In the genomic region with DNA sequence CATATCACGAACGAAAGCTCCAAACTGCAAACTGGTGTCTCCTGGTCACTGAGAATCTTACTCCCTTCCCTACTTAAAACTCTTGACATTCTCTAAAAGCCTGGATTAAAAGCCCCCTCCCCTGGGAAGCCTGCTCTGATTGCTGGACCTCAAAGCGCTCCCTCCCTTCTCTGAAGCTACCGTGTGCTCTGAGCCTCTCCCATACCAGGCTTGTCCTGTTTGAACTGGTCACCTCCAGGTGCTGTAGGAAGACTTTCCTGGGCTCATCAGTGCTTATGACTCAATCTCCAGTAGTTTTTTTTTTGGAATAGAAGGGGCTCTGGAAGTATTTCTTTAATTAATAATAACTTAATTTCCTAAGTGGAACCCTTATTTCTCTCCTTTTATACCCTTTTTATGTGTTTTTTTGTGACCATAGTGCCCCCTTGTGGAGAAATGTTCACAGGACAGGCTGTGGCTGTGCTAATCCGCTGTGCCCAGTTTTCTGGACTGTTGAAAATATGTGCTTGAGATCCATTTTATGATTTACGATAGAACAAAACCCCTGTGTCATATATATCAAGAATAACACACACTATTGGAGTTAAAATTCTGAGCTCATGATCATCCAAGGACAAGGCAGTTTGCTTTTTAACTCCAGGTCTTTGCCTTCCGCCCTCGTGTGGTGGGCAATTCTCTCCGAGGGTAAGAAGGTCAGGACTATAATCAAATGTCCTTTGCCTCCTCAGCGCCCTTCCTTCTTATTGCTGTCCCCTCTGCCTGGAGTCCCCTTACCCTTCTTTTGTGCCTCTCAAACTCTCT, we compare ENCODE assay signal across 8 cellular contexts. TPM values are rescaled to one million over a fixed set of nuclear protein-coding genes. Genes with fewer than 3 reads are reported as not detected.
DNase-seq lines count a peak whose midpoint lies in the region; ATAC-seq and TF ChIP-seq lines count a peak whose summit lies in the region.

No MANE protein-coding gene starts in this region.

- H3K27me3 ChIP-seq in RWPE2 (ENCODE audit: insufficient read depth, poor library complexity, severe bottlenecking) (no peaks in the 10 kb centered on the region), esophagus squamous epithelium (no peaks in the 10 kb centered on the region)

- TF ChIP-seq POLR2A in esophagus squamous epithelium (IDR thresholded peaks at IDR 0.05) = no peak

- 62 to 66% methylated on average over 9 to 10 of the region's 10 CpGs for WGBS in esophagus squamous epithelium, 2 donors

- intact Hi-C loops in esophagus squamous epithelium (cut with DNase I) = no loop called here

- peaks cover 60% of the 10 kb centered on the region for H3K36me3 Mint-ChIP-seq in nephron progenitor cell (ENCODE audit: low read depth)

- H3K4me3 ChIP-seq in RWPE2 (ENCODE audit: severe bottlenecking) (no peak overlapping the region), esophagus squamous epithelium (no peak overlapping the region)

- H3K4me1 ChIP-seq in RWPE2 (ENCODE audit: insufficient read depth, poor library complexity, severe bottlenecking) = no peaks in the 10 kb centered on the region
- H3K4me1 ChIP-seq in esophagus squamous epithelium = peaks cover 0 to 5% (median 0%) of the 10 kb centered on the region in 3 donors

- DNase-seq in stimulated activated CD4-positive, alpha-beta T cell treated with anti-CD3 and anti-CD28 coated beads, Interleukin-2, amount 100 ng/mL, for 24 hours = peak; percentile 17 to 23
- no peak for DNase-seq in stimulated activated CD4-positive, alpha-beta T cell treated with anti-CD3 and anti-CD28 coated beads, Interleukin-4, amount 100 ng/mL, for 1 hour
- no peak for DNase-seq in RWPE2 (ENCODE audit: low spot score)
- DNase-seq in esophagus squamous epithelium (lab: John Stamatoyannopoulos, UW) = no peak
- DNase-seq in nephron progenitor cell = peak; percentile 42

- TF ChIP-seq CTCF in RWPE2 (IDR thresholded peaks at IDR 0.05; ENCODE audit: poor library complexity, severe bottlenecking) (peak; percentile 68), esophagus squamous epithelium (IDR thresholded peaks at IDR 0.05) (peak; percentile 58 to 79 (median 66)), nephron progenitor cell (IDR thresholded peaks at IDR 0.05) (peak; percentile 80)

- H3K9me3 ChIP-seq in RWPE2 (ENCODE audit: severe bottlenecking) (no peaks in the 10 kb centered on the region), esophagus squamous epithelium (no peaks in the 10 kb centered on the region)

- H3K4me1 Mint-ChIP-seq in nephron progenitor cell = peaks cover 62% of the 10 kb centered on the region

- H3K27ac ChIP-seq in RWPE2 (ENCODE audit: poor library complexity, severe bottlenecking) (no peak overlapping the region), esophagus squamous epithelium (peak overlapping the region in 3 of 4 donors; percentile 53 to 77 (median 59))

- H3K36me3 ChIP-seq in RWPE2 (ENCODE audit: low read depth) (no peaks in the 10 kb centered on the region), esophagus squamous epithelium (peaks cover 0 to 17% (median 0%) of the 10 kb centered on the region in 3 donors)

- H3K9me3 Mint-ChIP-seq in nephron progenitor cell = no peaks in the 10 kb centered on the region

- H3K4me3 Mint-ChIP-seq in nephron progenitor cell = no peak overlapping the region

- no peak overlapping the region for H3K27ac Mint-ChIP-seq in nephron progenitor cell

- peaks cover 3% of the 10 kb centered on the region for H3K27me3 Mint-ChIP-seq in nephron progenitor cell (ENCODE audit: low read depth, poor library complexity)

- ATAC-seq in HG03354 (IDR thresholded peaks at IDR 0.05; ENCODE audit: poor library complexity, severe bottlenecking, unreplicated experiment) (peak; percentile 65), RWPE2 (ENCODE audit: low read depth) (0 out of 3 replicates have a peak, but pooled peaks have one; percentile 38), GM18873 (IDR thresholded peaks at IDR 0.05; ENCODE audit: low FRiP score, unreplicated experiment) (no peak), GM21528 (IDR thresholded peaks at IDR 0.05; ENCODE audit: low FRiP score, unreplicated experiment) (no peak)

RNA-seq across cellular contexts. Expression of gene MTARC1, which starts 16.9 kb away (rescaled TPM):
- 10 to 100 TPM in 1 of 4 donors, 1 to 10 TPM in 3; 2.3 to 12.2 (median 4.9) TPM for total RNA-seq in esophagus squamous epithelium

RNA-seq across cellular contexts. Expression of gene MTARC2, which starts 55.5 kb away (rescaled TPM):
- 1 to 10 TPM; 1.5 to 6.7 (median 6.1) TPM for total RNA-seq in esophagus squamous epithelium

Comparison
In these comparisons a context has a peak if more than half of its experiments do, and no peak if none do; other contexts are left out.
1. DNase-seq: peak in stimulated activated CD4-positive, alpha-beta T cell treated with anti-CD3 and anti-CD28 coated beads, Interleukin-2, amount 100 ng/mL, for 24 hours (2 of 2) and nephron progenitor cell (single experiment); none in stimulated activated CD4-positive, alpha-beta T cell treated with anti-CD3 and anti-CD28 coated beads, Interleukin-4, amount 100 ng/mL, for 1 hour (single experiment), RWPE2 (single experiment) and esophagus squamous epithelium (single experiment).
2. ATAC-seq: peak in HG03354 (single experiment) and RWPE2 (single experiment); none in GM18873 (single experiment) and GM21528 (single experiment).
3. Peak in every context shown above with its lines, with median percentiles within 50 percentile points of each other: CTCF ChIP-seq.